Comparison of ENCODE assay signal across 8 cellular contexts in genomic region chr16:70746708-70747424, GRCh38. TPM values are rescaled to one million over a fixed set of nuclear protein-coding genes. Genes with fewer than 3 reads are reported as not detected.
A peak's percentile ranks its signal among the peaks of the same experiment; 100 is the strongest.
DNase-seq lines count a peak whose midpoint lies in the region; ATAC-seq and TF ChIP-seq lines count a peak whose summit lies in the region.

No MANE protein-coding gene starts in this region.

- no peak overlapping the region for H3K14ac ChIP-seq in trophoblast cell (ENCODE audit: low read length)

- 33 to 40% methylated on average over 11 to 15 of the region's 15 CpGs for WGBS in esophagus squamous epithelium, 2 donors
- no CpG with 5 or more reads among the region's 15 CpGs for WGBS in trophoblast cell (ENCODE audit: extremely low coverage, insufficient coverage, insufficient read length)

- peaks cover 3% of the 10 kb centered on the region for H3K79me2 ChIP-seq in trophoblast cell (ENCODE audit: control insufficient read depth, insufficient read depth, low read length, poor library complexity)

- no peak overlapping the region for H4K12ac ChIP-seq in trophoblast cell (ENCODE audit: low read depth, low read length)

- H3K4me2 ChIP-seq in trophoblast cell (ENCODE audit: low read length), result no peak overlapping the region

- no peak for TF ChIP-seq POLR2A in esophagus squamous epithelium (IDR thresholded peaks at IDR 0.05)

- H3K9me3 ChIP-seq in esophagus squamous epithelium (no peaks in the 10 kb centered on the region), trophoblast cell (ENCODE audit: insufficient read depth, low read depth, low read length) (peaks cover 3% of the 10 kb centered on the region)

- H2BK12ac ChIP-seq in trophoblast cell (ENCODE audit: low read length), result peak overlapping the region; percentile 44

- peaks cover 0 to 36% (median 3%) of the 10 kb centered on the region in 3 donors for H3K36me3 ChIP-seq in esophagus squamous epithelium
- peaks cover 15 to 30% of the 10 kb centered on the region in 2 experiments for H3K36me3 ChIP-seq in trophoblast cell (ENCODE audit: control insufficient read depth in 1 of 2, insufficient read depth in 2 of 2, low read length in 2 of 2)

- H2AFZ ChIP-seq in trophoblast cell (ENCODE audit: insufficient read depth, low read length, poor library complexity), result no peak overlapping the region

- peak; percentile 42 for ATAC-seq in HG02981 (IDR thresholded peaks at IDR 0.05; ENCODE audit: unreplicated experiment)
- no peak for ATAC-seq in GM18502 (IDR thresholded peaks at IDR 0.05; ENCODE audit: poor library complexity, unreplicated experiment)
- no peak for ATAC-seq in HG02642 (IDR thresholded peaks at IDR 0.05; ENCODE audit: poor library complexity, unreplicated experiment)
- no peak for ATAC-seq in GM21360 (IDR thresholded peaks at IDR 0.05; ENCODE audit: unreplicated experiment)

- intact Hi-C loops in esophagus squamous epithelium (cut with DNase I), result no loop called here

- no peak overlapping the region for H2BK5ac ChIP-seq in trophoblast cell (ENCODE audit: low read depth, low read length, poor library complexity)

- peak overlapping the region; percentile 76 to 90 (median 82) for H3K27ac ChIP-seq in esophagus squamous epithelium
- H3K27ac ChIP-seq in trophoblast cell (ENCODE audit: low read depth, low read length), result no peak overlapping the region

- H2BK120ac ChIP-seq in trophoblast cell (ENCODE audit: insufficient read depth, low read length, poor library complexity), result no peak overlapping the region

- TF ChIP-seq CTCF in AG09319 (IDR thresholded peaks at IDR 0.05; ENCODE audit: low read depth, low read length), result no peak
- TF ChIP-seq CTCF in esophagus squamous epithelium (IDR thresholded peaks at IDR 0.05), result no peak

- H3K4ac ChIP-seq in trophoblast cell (ENCODE audit: low read depth, low read length), result no peak overlapping the region

- H3K23ac ChIP-seq in trophoblast cell (ENCODE audit: low read length), result no peak overlapping the region

- H3K27me3 ChIP-seq in esophagus squamous epithelium (no peaks in the 10 kb centered on the region), trophoblast cell (ENCODE audit: insufficient read depth, low read length) (no peaks in the 10 kb centered on the region)

- H2AK5ac ChIP-seq in trophoblast cell (ENCODE audit: low read length), result peak overlapping the region; percentile 71

- H3K4me3 ChIP-seq in esophagus squamous epithelium (peak overlapping the region in 1 of 4 donors; percentile 9), trophoblast cell (ENCODE audit: low read depth, low read length) (no peak overlapping the region)

- peak overlapping the region; percentile 84 for H4K91ac ChIP-seq in trophoblast cell (ENCODE audit: low read depth, low read length)

- DNase-seq in AG09319 (ENCODE audit: extremely low read depth, low read depth) (peak; percentile 81), SW480 (ENCODE audit: low spot score) (peak; percentile 96), esophagus squamous epithelium (lab: John Stamatoyannopoulos, UW) (no peak), trophoblast cell (peak; percentile 93)

- no peak overlapping the region for H4K8ac ChIP-seq in trophoblast cell (ENCODE audit: low read depth, low read length)

- peak overlapping the region; percentile 80 for H3K18ac ChIP-seq in trophoblast cell (ENCODE audit: low read length)

- peaks cover 43 to 72% (median 64%) of the 10 kb centered on the region in 3 donors for H3K4me1 ChIP-seq in esophagus squamous epithelium
- peaks cover 43 to 49% of the 10 kb centered on the region in 2 experiments for H3K4me1 ChIP-seq in trophoblast cell (ENCODE audit: control insufficient read depth in 1 of 2, insufficient read depth in 2 of 2, low read length in 2 of 2)

- H3K79me1 ChIP-seq in trophoblast cell (ENCODE audit: low read length), result peaks cover 21% of the 10 kb centered on the region

- no peak overlapping the region for H3K9ac ChIP-seq in trophoblast cell (ENCODE audit: low read length)

RNA-seq across cellular contexts. Expression of gene VAC14, which starts 54.1 kb away (rescaled TPM):
- 10 to 100 TPM; 18.6 to 32.2 (median 25.9) TPM for total RNA-seq in esophagus squamous epithelium
- 20.7 and 22.3 TPM in 2 replicates for polyA plus RNA-seq in trophoblast cell (2013)
